In the genomic region with DNA sequence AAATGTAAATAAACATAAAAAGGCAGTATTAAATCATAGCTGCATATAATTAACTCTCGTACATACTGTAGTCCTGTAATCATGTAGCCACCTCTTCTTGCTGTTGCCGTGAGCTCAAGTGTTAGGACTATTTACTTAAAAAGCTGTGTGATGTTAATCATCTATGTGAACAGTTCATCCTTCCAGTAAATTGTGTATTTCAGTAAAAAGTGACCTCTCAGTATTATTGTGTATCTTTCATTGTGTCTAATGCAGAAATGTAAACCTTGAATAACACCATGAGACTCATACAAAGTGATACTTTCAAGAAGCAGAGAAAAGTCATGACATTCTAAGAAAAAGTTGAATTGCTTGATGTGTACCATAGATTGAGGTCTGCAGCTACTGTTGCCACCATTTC, we compare ENCODE assay signal across 13 cellular contexts.
"Had no signal": no experiment of that assay in that cellular context is flagged by ENCODE, and none has a peak within 500 bp of the region (broad histone marks: within the 10 kb centered on the region; RNA-seq: fewer than 3 reads in every experiment).

No MANE protein-coding gene starts in this region.

- H3K4me3 ChIP-seq: gastroesophageal sphincter, left ventricle myocardium inferior, pancreas had no signal

- DNase-seq: activated B cell treated with CpG ODN at 0.5 μM for 24 hours; activated CD4-positive, alpha-beta T cell treated with anti-CD3 and anti-CD28 coated beads, Interleukin-2, amount 50 U/mL, for 4 hours; amniotic stem cell; effector memory CD4-positive, alpha-beta T cell; left ventricle myocardium inferior; pancreas; stimulated activated CD4-positive, alpha-beta T cell treated with anti-CD3 and anti-CD28 coated beads, Interleukin-4, amount 100 ng/mL, for 24 hours; T-helper 2 cell had no signal

- H3K27ac ChIP-seq: epithelial cell of prostate, gastroesophageal sphincter, left ventricle myocardium inferior, pancreas had no signal

- H3K27me3 Mint-ChIP-seq: activated B cell treated with CpG ODN at 0.5 μM for 24 hours; brain; central memory CD8-positive, alpha-beta T cell; memory B cell had no signal

- H3K9me3 ChIP-seq: pancreas had no signal

- H3K27me3 ChIP-seq: gastroesophageal sphincter, pancreas had no signal

- H3K4me3 Mint-ChIP-seq: activated B cell treated with CpG ODN at 0.5 μM for 24 hours; brain; central memory CD8-positive, alpha-beta T cell; memory B cell had no signal

- ATAC-seq: gastroesophageal sphincter had no signal

- H3K27ac Mint-ChIP-seq: memory B cell had no signal

- H3K36me3 ChIP-seq: gastroesophageal sphincter, left ventricle myocardium inferior, pancreas had no signal
